Comparison of ENCODE assay signal across 1 cellular context in the genomic region with DNA sequence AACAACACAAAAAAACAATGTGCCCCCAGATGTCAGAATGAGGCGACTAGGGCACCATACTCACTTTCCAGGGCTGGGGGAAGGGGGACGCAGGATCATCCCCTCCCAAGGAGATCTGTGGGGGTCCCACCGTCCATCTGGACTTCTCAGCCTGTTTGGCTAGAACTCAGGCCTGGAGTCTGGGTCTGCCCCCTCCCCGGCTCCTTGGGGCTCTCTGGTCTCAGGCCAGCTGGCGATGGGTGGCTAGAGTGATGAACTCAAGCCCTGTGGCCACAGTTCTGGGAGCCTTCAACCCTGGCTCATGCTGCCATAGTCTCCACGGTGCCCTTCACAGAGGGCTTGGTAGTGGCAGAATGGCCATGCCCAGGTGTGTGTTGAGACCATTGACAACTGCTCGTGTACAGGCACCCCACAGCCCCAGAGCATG.
TF ChIP-seq lines count a peak whose summit lies in the region.

No MANE protein-coding gene starts in this region.

TF ChIP-seq in K562, 482 proteins besides CTCF, POLR2A, EP300 and RAD21:
- no peak for TF ChIP-seq HSF4 (CRISPR knock-in tag; IDR thresholded peaks at IDR 0.05; ENCODE audit: borderline replicate concordance)
- TF ChIP-seq ZNF124 (CRISPR knock-in tag; IDR thresholded peaks at IDR 0.05) = no peak
- TF ChIP-seq POLR2AphosphoS2 (IDR thresholded peaks at IDR 0.05; ENCODE audit: low read length) = 0 out of 2 replicates have a peak, but pooled peaks have one; percentile 32
- TF ChIP-seq, protein P1, sequence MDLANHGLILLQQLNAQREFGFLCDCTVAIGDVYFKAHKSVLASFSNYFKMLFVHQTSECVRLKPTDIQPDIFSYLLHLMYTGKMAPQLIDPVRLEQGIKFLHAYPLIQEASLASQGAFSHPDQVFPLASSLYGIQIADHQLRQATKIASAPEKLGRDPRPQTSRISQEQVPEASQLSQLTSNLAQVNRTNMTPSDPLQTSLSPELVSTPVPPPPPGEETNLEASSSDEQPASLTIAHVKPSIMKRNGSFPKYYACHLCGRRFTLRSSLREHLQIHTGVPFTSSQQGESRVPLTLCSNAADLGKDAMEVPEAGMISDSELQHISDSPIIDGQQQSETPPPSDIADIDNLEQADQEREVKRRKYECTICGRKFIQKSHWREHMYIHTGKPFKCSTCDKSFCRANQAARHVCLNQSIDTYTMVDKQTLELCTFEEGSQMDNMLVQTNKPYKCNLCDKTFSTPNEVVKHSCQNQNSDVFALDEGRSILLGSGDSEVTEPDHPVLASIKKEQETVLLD (IDR thresholded peaks at IDR 0.05) = no peak
- no peak for TF ChIP-seq MCM3 (IDR thresholded peaks at IDR 0.05)
- no peak for TF ChIP-seq ZBTB1 (CRISPR knock-in tag; IDR thresholded peaks at IDR 0.05; ENCODE audit: borderline replicate concordance, low read depth)
